ENCODE assay signal across 10 cellular contexts in genomic region chr10:100654835-100655759, GRCh38.
DNase-seq lines count a peak whose midpoint lies in the region; ATAC-seq, FAIRE-seq and TF ChIP-seq lines count a peak whose summit lies in the region.
"Had no signal": no experiment of that assay in that cellular context is flagged by ENCODE, and none has a peak within 500 bp of the region (broad histone marks: within the 10 kb centered on the region; RNA-seq: fewer than 3 reads in every experiment).

No MANE protein-coding gene starts in this region.

- intact Hi-C loops in activated T-helper 2 cell treated with anti-CD3 and anti-CD28 coated beads, Interferon-gamma antibody, Interleukin-2, Interleukin-4, amounts not matched to agents 10 μg/mL and 5 μg/mL and 100 μg/mL, durations not matched to agents 14 hours and 24 hours and 36 hours (cut with micrococcal nuclease) = loop anchor here (5.0 to 10.0 kb wide), 5 partner anchors 87 to 570 kb away; partner anchors contain the start of gene LBX1

- peak overlapping the region; percentile 98 for H3K4me2 ChIP-seq in A549

- no peak for FAIRE-seq in A549 (lab: Jason Lieb, UNC)

- peaks cover 80% of the 10 kb centered on the region for H3K27me3 ChIP-seq in HUES48 (ENCODE audit: control insufficient read depth, insufficient read depth, low read length)

- no peak for TF ChIP-seq EP300 in A549 (IDR thresholded peaks at IDR 0.05)

- H3K27ac Mint-ChIP-seq in activated T-helper 2 cell treated with anti-CD3 and anti-CD28 coated beads, Interferon-gamma antibody, Interleukin-2, Interleukin-4, amounts not matched to agents 10 μg/mL and 5 μg/mL and 100 μg/mL, durations not matched to agents 14 hours and 24 hours and 36 hours = no peak overlapping the region

- TF ChIP-seq RAD21 in A549 (conservative IDR thresholded peaks at IDR 0.05 in 1 of 2, IDR thresholded peaks at IDR 0.05 in 1 of 2) = no peak

- ATAC-seq in A549 (peak in 1 of 2 experiments; percentile 28; a peak in 3 of 6 replicates), HG02852 (IDR thresholded peaks at IDR 0.05; ENCODE audit: unreplicated experiment) (no peak), GM18498 (IDR thresholded peaks at IDR 0.05; ENCODE audit: unreplicated experiment) (no peak)

- H3K4me3 ChIP-seq in A549 (peak overlapping the region; percentile 56), HUES48 (ENCODE audit: low read depth, low read length) (peak overlapping the region; percentile 66)

- POLR2A ChIA-PET in A549 (lab: Yijun Ruan, JAX) = no interaction called here

- H3K4me1 ChIP-seq in A549 (peaks cover 23% of the 10 kb centered on the region; the same call in 2 of the 3 replicates), HUES48 (ENCODE audit: control insufficient read depth, insufficient read depth, low read length) (peaks cover 20% of the 10 kb centered on the region)

- H3K4me1 Mint-ChIP-seq in activated T-helper 2 cell treated with anti-CD3 and anti-CD28 coated beads, Interferon-gamma antibody, Interleukin-2, Interleukin-4, amounts not matched to agents 10 μg/mL and 5 μg/mL and 100 μg/mL, durations not matched to agents 14 hours and 24 hours and 36 hours (ENCODE audit: low read depth) = peaks cover 24% of the 10 kb centered on the region

- peaks cover 3% of the 10 kb centered on the region for H3K9me3 Mint-ChIP-seq in activated T-helper 2 cell treated with anti-CD3 and anti-CD28 coated beads, Interferon-gamma antibody, Interleukin-2, Interleukin-4, amounts not matched to agents 10 μg/mL and 5 μg/mL and 100 μg/mL, durations not matched to agents 14 hours and 24 hours and 36 hours

- DNase-seq in A549 (ENCODE audit: low read depth in 1 of 2, low spot score in 1 of 2) (no peak), left kidney (ENCODE audit: low read depth, low spot score) (peak; percentile 88), RPMI8226 (no peak), mucosa of gallbladder (ENCODE audit: low spot score) (no peak)
- DNase-seq in activated T-helper 2 cell treated with anti-CD3 and anti-CD28 coated beads, Interferon-gamma antibody, Interleukin-2, Interleukin-4, amounts not matched to agents 10 μg/mL and 5 μg/mL and 100 μg/mL, durations not matched to agents 14 hours and 24 hours and 36 hours (ENCODE audit: low spot score) = no peak
- DNase-seq: EL, GOT3 had no signal

- H3K9me3 ChIP-seq in A549 = peaks cover 2% of the 10 kb centered on the region; the same call in 1 of the 3 replicates
- no peaks in the 10 kb centered on the region for H3K9me3 ChIP-seq in HUES48 (ENCODE audit: control insufficient read depth, insufficient read depth, low read length)

- H3K36me3 Mint-ChIP-seq in activated T-helper 2 cell treated with anti-CD3 and anti-CD28 coated beads, Interferon-gamma antibody, Interleukin-2, Interleukin-4, amounts not matched to agents 10 μg/mL and 5 μg/mL and 100 μg/mL, durations not matched to agents 14 hours and 24 hours and 36 hours (ENCODE audit: low read depth) = peaks cover 8% of the 10 kb centered on the region

- no peaks in the 10 kb centered on the region for H3K36me3 ChIP-seq in HUES48 (ENCODE audit: control insufficient read depth, insufficient read depth, low read length)

- TF ChIP-seq CTCF in A549 (IDR thresholded peaks at IDR 0.05) = no peak

- 24% methylated on average over 42 of the region's 61 CpGs for WGBS in A549 (ENCODE audit: missing lambda C conversion rate)

- H3K27ac ChIP-seq in A549 = peak overlapping the region in 1 of 2 experiments; percentile 47; a peak in 2 of 6 replicates
- H3K27ac ChIP-seq in HUES48 (ENCODE audit: low read depth, low read length) = no peak overlapping the region

- CTCF ChIA-PET in A549 (lab: Yijun Ruan, JAX) = interaction anchor here (0.6 to 1.7 kb wide), 2 partner anchors 16 to 122 kb away, joined by 3 read pairs; no protein-coding TSS in a partner anchor

- no peak for TF ChIP-seq POLR2A in A549 (IDR thresholded peaks at IDR 0.05; ENCODE audit: low read length)

- no peak overlapping the region for H3K9ac ChIP-seq in HUES48 (ENCODE audit: low read depth, low read length)

- H3K4me3 Mint-ChIP-seq in activated T-helper 2 cell treated with anti-CD3 and anti-CD28 coated beads, Interferon-gamma antibody, Interleukin-2, Interleukin-4, amounts not matched to agents 10 μg/mL and 5 μg/mL and 100 μg/mL, durations not matched to agents 14 hours and 24 hours and 36 hours (ENCODE audit: low read depth) = peak overlapping the region; percentile 69

- peaks cover 65% of the 10 kb centered on the region for H3K27me3 Mint-ChIP-seq in activated T-helper 2 cell treated with anti-CD3 and anti-CD28 coated beads, Interferon-gamma antibody, Interleukin-2, Interleukin-4, amounts not matched to agents 10 μg/mL and 5 μg/mL and 100 μg/mL, durations not matched to agents 14 hours and 24 hours and 36 hours (ENCODE audit: low read depth)

TF ChIP-seq in A549, 52 proteins besides CTCF, POLR2A, EP300 and RAD21:
- TF ChIP-seq ESRRA (IDR thresholded peaks at IDR 0.05; ENCODE audit: borderline replicate concordance, low read length) (no peak), ZNF302 (CRISPR knock-in tag; IDR thresholded peaks at IDR 0.05) (no peak), EHF (CRISPR knock-in tag; IDR thresholded peaks at IDR 0.05) (no peak), USF2 (IDR thresholded peaks at IDR 0.05) (peak; percentile 48), RNF2 (IDR thresholded peaks at IDR 0.05; ENCODE audit: borderline replicate concordance, low read depth) (0 out of 2 replicates have a peak, but pooled peaks have one; percentile 19)
